7 cellular contexts compared by ENCODE assay signal in the genomic region with DNA sequence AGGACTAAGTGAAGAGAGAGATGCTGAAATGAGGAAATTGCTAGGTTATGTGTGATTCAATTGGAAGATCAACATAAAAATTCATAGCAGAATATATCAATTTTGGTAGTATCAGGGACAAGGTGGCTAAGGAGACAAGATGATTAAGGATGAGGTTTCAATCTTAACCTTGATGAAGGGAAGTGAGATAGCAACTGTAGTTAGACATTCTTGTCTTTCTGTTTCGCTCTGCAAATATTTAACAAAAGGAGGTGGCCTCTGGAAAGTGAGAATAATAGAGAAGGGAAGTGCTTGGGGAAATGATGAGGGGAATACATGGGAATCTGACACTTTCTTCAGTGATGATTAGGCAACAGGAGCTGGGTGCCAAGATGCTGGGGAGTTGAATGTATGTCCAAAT.
"Had no signal": no experiment of that assay in that cellular context is flagged by ENCODE, and none has a peak within 500 bp of the region (broad histone marks: within the 10 kb centered on the region; RNA-seq: fewer than 3 reads in every experiment).

No MANE protein-coding gene starts in this region.

- DNase-seq: H9, HFFc6, IMR-90, KG1 had no signal

- H3K4me2 ChIP-seq: GM23338 had no signal

- H3K27ac Mint-ChIP-seq: GM23338, H9, HFFc6 had no signal

- H3K9me3 Mint-ChIP-seq: GM23338, HFFc6 had no signal

- H3K4me3 Mint-ChIP-seq: GM23338, H9, HFFc6 had no signal

- H3K4me3 ChIP-seq: GM23338, K562 had no signal

- ATAC-seq: GM23338, HCT116, K562 had no signal

- H3K4me1 Mint-ChIP-seq: GM23338 had no signal

- H2AFZ ChIP-seq: GM23338 had no signal
